In genomic region chr19:18098891-18099622, GRCh38 we compare ENCODE assay signal across 9 cellular contexts. TPM values are rescaled to one million over a fixed set of nuclear protein-coding genes. Genes with fewer than 3 reads are reported as not detected.
DNase-seq lines count a peak whose midpoint lies in the region; ATAC-seq and TF ChIP-seq lines count a peak whose summit lies in the region.
"Had no signal": no experiment of that assay in that cellular context is flagged by ENCODE, and none has a peak within 500 bp of the region (broad histone marks: within the 10 kb centered on the region; RNA-seq: fewer than 3 reads in every experiment).

No MANE protein-coding gene starts in this region.

- H3K27ac ChIP-seq in KOPT-K1 (ENCODE audit: low read depth, low read length, poor library complexity, severe bottlenecking) (peak overlapping the region; percentile 4), sigmoid colon (no peak overlapping the region)

- H3K27ac Mint-ChIP-seq in activated naive CD8-positive, alpha-beta T cell treated with anti-CD3 and anti-CD28 coated beads for 36 hours: peak overlapping the region; percentile 76
- H3K27ac Mint-ChIP-seq in natural killer cell: peak overlapping the region; percentile 36 to 87

- intact Hi-C loops in natural killer cell (cut with micrococcal nuclease): no loop called here
- intact Hi-C loops in sigmoid colon (cut with DNase I): no loop called here

- peak overlapping the region; percentile 85 for H3K4me3 Mint-ChIP-seq in activated naive CD8-positive, alpha-beta T cell treated with anti-CD3 and anti-CD28 coated beads for 36 hours
- peak overlapping the region; percentile 85 for H3K4me3 Mint-ChIP-seq in natural killer cell

- H3K4me1 ChIP-seq in sigmoid colon: peaks cover 0 to 20% (median 16%) of the 10 kb centered on the region in 4 donors

- H3K27me3 ChIP-seq in sigmoid colon: peaks cover 7 to 63% (median 58%) of the 10 kb centered on the region in 3 donors

- TF ChIP-seq EP300 in sigmoid colon (IDR thresholded peaks at IDR 0.05): no peak

- H3K9me3 Mint-ChIP-seq in activated naive CD8-positive, alpha-beta T cell treated with anti-CD3 and anti-CD28 coated beads for 36 hours: no peaks in the 10 kb centered on the region
- no peaks in the 10 kb centered on the region for H3K9me3 Mint-ChIP-seq in natural killer cell

- H3K36me3 ChIP-seq in KOPT-K1 (ENCODE audit: insufficient read depth, low read length) (no peaks in the 10 kb centered on the region), sigmoid colon (no peaks in the 10 kb centered on the region)

- ATAC-seq in GM21526 (IDR thresholded peaks at IDR 0.05; ENCODE audit: low FRiP score, unreplicated experiment) (peak; percentile 57), natural killer cell (peak in 2 of 3 donors; percentile 18 to 28)

- 4% methylated on average over 34 of the region's 34 CpGs for WGBS in sigmoid colon, 2 donors

- no peak for TF ChIP-seq POLR2A in sigmoid colon (IDR thresholded peaks at IDR 0.05)

- TF ChIP-seq CTCF in GM12864 (IDR thresholded peaks at IDR 0.05; ENCODE audit: low read depth, low read length, missing control alignments) (no peak), natural killer cell (IDR thresholded peaks at IDR 0.05) (no peak), sigmoid colon (IDR thresholded peaks at IDR 0.05) (no peak)

- no peaks in the 10 kb centered on the region for H3K27me3 Mint-ChIP-seq in activated naive CD8-positive, alpha-beta T cell treated with anti-CD3 and anti-CD28 coated beads for 36 hours
- no peaks in the 10 kb centered on the region for H3K27me3 Mint-ChIP-seq in natural killer cell (ENCODE audit: low read depth in 2 of 2)

- H3K4me1 Mint-ChIP-seq in activated naive CD8-positive, alpha-beta T cell treated with anti-CD3 and anti-CD28 coated beads for 36 hours: peaks cover 24% of the 10 kb centered on the region
- peaks cover 18 to 28% of the 10 kb centered on the region in 2 donors for H3K4me1 Mint-ChIP-seq in natural killer cell

- DNase-seq in GM12864 (ENCODE audit: low read depth) (peak; percentile 83), natural killer cell (peak; percentile 42), retina (no peak), sigmoid colon (no peak), NCI-H2029 (lab: John Stamatoyannopoulos, UW) (no peak)
- DNase-seq in activated naive CD8-positive, alpha-beta T cell treated with anti-CD3 and anti-CD28 coated beads for 36 hours: peak; percentile 48

- H3K36me3 Mint-ChIP-seq in activated naive CD8-positive, alpha-beta T cell treated with anti-CD3 and anti-CD28 coated beads for 36 hours: peaks cover 9% of the 10 kb centered on the region
- no peaks in the 10 kb centered on the region for H3K36me3 Mint-ChIP-seq in natural killer cell

- H3K9me3 ChIP-seq in KOPT-K1 (ENCODE audit: insufficient read depth, low read length, poor library complexity, severe bottlenecking): no peaks in the 10 kb centered on the region
- no peaks in the 10 kb centered on the region for H3K9me3 ChIP-seq in sigmoid colon

- H3K4me3 ChIP-seq in GM12864 (ENCODE audit: low read depth, low read length) (peak overlapping the region; percentile 72), sigmoid colon (peak overlapping the region in 1 of 4 donors; percentile 9)

RNA-seq across cellular contexts. Expression of gene MAST3, which starts 1.5 kb away (rescaled TPM):
- total RNA-seq in activated naive CD8-positive, alpha-beta T cell treated with anti-CD3 and anti-CD28 coated beads for 36 hours: 10 to 100 TPM; 11.8 to 14.4 TPM
- total RNA-seq in natural killer cell (100 to 1,000 TPM in 2 of 3 donors, 10 to 100 TPM in 1; 84.5 to 101 (median 101) TPM), sigmoid colon (1 to 10 TPM; 2.6 to 6.9 (median 3.3) TPM)
- polyA plus RNA-seq in sigmoid colon: 10 to 100 TPM in 1 of 3 donors, 1 to 10 TPM in 2; 4.2 to 16.3 (median 5.3) TPM

RNA-seq across cellular contexts. Expression of gene IL12RB1, which starts 12.3 kb away (rescaled TPM):
- total RNA-seq in activated naive CD8-positive, alpha-beta T cell treated with anti-CD3 and anti-CD28 coated beads for 36 hours: 10 to 100 TPM; 26.5 to 26.9 TPM
- total RNA-seq in natural killer cell: 100 to 1,000 TPM in 1 of 3 donors, 10 to 100 TPM in 2; 90.1 to 105 (median 95.7) TPM
- total RNA-seq in sigmoid colon: 1 to 10 TPM in 2 of 4 donors, under 1 TPM in 1, not detected in 1; 0.99 to 2.2 (median 1.4) TPM
- polyA plus RNA-seq in sigmoid colon: 1 to 10 TPM; 1.8 to 6.0 (median 5.9) TPM
- total RNA-seq: LHCN-M2 had no signal

RNA-seq across cellular contexts. Expression of gene PIK3R2, which starts 53.9 kb away (rescaled TPM):
- 10 to 100 TPM; 18.5 to 21.1 TPM for total RNA-seq in activated naive CD8-positive, alpha-beta T cell treated with anti-CD3 and anti-CD28 coated beads for 36 hours
- total RNA-seq in natural killer cell (10 to 100 TPM; 12.3 to 26.4 (median 16.0) TPM), sigmoid colon (10 to 100 TPM in 2 of 4 donors, 1 to 10 TPM in 2; 7.8 to 18.0 (median 9.5) TPM)
- polyA plus RNA-seq in sigmoid colon: 1 to 10 TPM; 1.8 to 8.7 (median 6.5) TPM

Comparison
In these comparisons a context has a peak if more than half of its experiments do, and no peak if none do; other contexts are left out.
1. DNase-seq: peak in GM12864 (single experiment), activated naive CD8-positive, alpha-beta T cell treated with anti-CD3 and anti-CD28 coated beads for 36 hours (single experiment) and natural killer cell (single experiment); none in retina (single experiment), sigmoid colon (single experiment) and NCI-H2029 (single experiment).
2. RNA of gene MAST3, which starts 1.5 kb away (total RNA-seq): 84.5 to 101 TPM in natural killer cell; 11.8 to 14.4 TPM in activated naive CD8-positive, alpha-beta T cell treated with anti-CD3 and anti-CD28 coated beads for 36 hours and 2.6 to 6.9 TPM in sigmoid colon; every median in the first group is over 4 times any median in the second.
3. RNA of gene IL12RB1, which starts 12.3 kb away (total RNA-seq): 90.1 to 105 TPM in natural killer cell and 26.5 to 26.9 TPM in activated naive CD8-positive, alpha-beta T cell treated with anti-CD3 and anti-CD28 coated beads for 36 hours; 0.99 to 2.2 TPM in sigmoid colon; every median in the first group is over 4 times any median in the second.